ENCODE assay signal across 8 cellular contexts in the genomic region with DNA sequence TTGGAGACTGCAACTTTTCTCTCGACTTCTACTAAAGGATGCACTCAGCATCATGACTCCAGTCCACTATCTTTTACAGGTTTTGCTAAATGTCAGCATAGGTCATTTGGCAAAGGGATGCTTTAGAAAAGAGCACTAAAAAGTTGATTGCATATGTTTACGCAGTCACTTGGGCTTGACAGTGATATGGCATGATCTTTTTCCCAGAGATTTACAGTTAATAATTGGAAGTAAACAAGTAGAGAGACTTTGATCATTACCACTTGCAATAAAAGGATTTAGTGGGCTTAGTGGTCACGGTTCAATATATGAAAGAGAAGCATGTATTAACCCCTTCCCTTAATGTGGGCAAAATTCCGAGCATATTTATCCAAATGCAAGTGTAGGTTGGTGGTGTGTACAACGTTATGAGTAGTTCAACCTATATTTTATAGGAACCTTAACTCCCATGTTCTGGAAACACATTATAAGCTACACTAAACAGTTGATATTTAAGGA. TPM values are rescaled to one million over a fixed set of nuclear protein-coding genes. Genes with fewer than 3 reads are reported as not detected.
DNase-seq lines count a peak whose midpoint lies in the region; ATAC-seq, FAIRE-seq and TF ChIP-seq lines count a peak whose summit lies in the region.

No MANE protein-coding gene starts in this region.

- H3K27me3 ChIP-seq in DND-41 (ENCODE audit: insufficient read depth, low read length, poor library complexity) = peaks cover 29% of the 10 kb centered on the region
- peaks cover 16% of the 10 kb centered on the region for H3K27me3 ChIP-seq in PC-9 (ENCODE audit: insufficient read depth, low read depth)

- H3K9me3 ChIP-seq in DND-41 (ENCODE audit: insufficient read depth, low read length, severe bottlenecking) (peaks cover 3% of the 10 kb centered on the region), PC-9 (ENCODE audit: insufficient read depth, low read depth) (no peaks in the 10 kb centered on the region)

- TF ChIP-seq CTCF in DND-41 (IDR thresholded peaks at IDR 0.05; ENCODE audit: borderline replicate concordance, extremely low read depth, low read length, poor library complexity, severe bottlenecking) (no peak), PC-9 (conservative IDR thresholded peaks at IDR 0.05) (no peak), epithelial cell of proximal tubule (conservative IDR thresholded peaks at IDR 0.05; ENCODE audit: low read depth, low read length) (no peak)

- peaks cover 51% of the 10 kb centered on the region for H3K79me2 ChIP-seq in DND-41 (ENCODE audit: insufficient read depth, low read length)
- H3K79me2 ChIP-seq in PC-9 (ENCODE audit: low read depth) = peaks cover 41% of the 10 kb centered on the region

- no peak for FAIRE-seq in frontal cortex (lab: Jason Lieb, UNC)

- H3K4me3 ChIP-seq in DND-41 (ENCODE audit: low read depth in 1 of 2, low read length in 2 of 2) = peak overlapping the region; percentile 58 to 72; a peak in 3 of 4 replicates
- peak overlapping the region; percentile 75; the same call in 1 of the 2 replicates for H3K4me3 ChIP-seq in PC-9
- H3K4me3 ChIP-seq in epithelial cell of proximal tubule (ENCODE audit: low read depth, low read length) = peak overlapping the region; percentile 67

- no TSS peak for BruUV-seq in PC-9 (replicated peaks; lab: Mats Ljungman, UMichigan)

- ATAC-seq in DND-41 (ENCODE audit: insufficient read depth, low read depth) = no peak

- H3F3A ChIP-seq in PC-9 (ENCODE audit: insufficient read depth, low read depth) = 0 out of 2 replicates have a peak, but pooled peaks cover 3% of the 10 kb centered on the region

- intact Hi-C loops in PC-9 (cut with micrococcal nuclease; ENCODE audit: unreplicated experiment) = loop anchor here (1.0 to 10.0 kb wide), 5 partner anchors 93 to 742 kb away; partner anchors contain the start of gene PIP4K2A

- peaks cover 27% of the 10 kb centered on the region for H4K20me1 ChIP-seq in DND-41 (ENCODE audit: insufficient read depth, low read length)
- H4K20me1 ChIP-seq in PC-9 (ENCODE audit: insufficient read depth) = peaks cover 9% of the 10 kb centered on the region

- H3K9ac ChIP-seq in DND-41 (ENCODE audit: low read depth, low read length) = peak overlapping the region; percentile 63

- DNase-seq in DND-41 (no peak), PC-9 (no peak), epithelial cell of proximal tubule (ENCODE audit: low read depth) (no peak), pons (ENCODE audit: low spot score) (peak; percentile 53), anterior cingulate cortex (lab: John Stamatoyannopoulos, UW) (no peak), NCI-H2029 (lab: John Stamatoyannopoulos, UW) (no peak), frontal cortex (ENCODE audit: low spot score in 2 of 2) (no peak)
- no peak for DNase-seq in activated CD4-positive, alpha-beta T cell treated with anti-CD3 and anti-CD28 coated beads for 1 hour

- peaks cover 71% of the 10 kb centered on the region for H3K4me1 ChIP-seq in DND-41 (ENCODE audit: insufficient read depth, low read length)
- H3K4me1 ChIP-seq in PC-9 (replicated peaks; ENCODE audit: insufficient read depth) = peaks cover 42% of the 10 kb centered on the region

- peak overlapping the region; percentile 73 for H3K4me2 ChIP-seq in DND-41 (ENCODE audit: insufficient read depth, low read length)
- peak overlapping the region; percentile 81 for H3K4me2 ChIP-seq in PC-9

- H3K9me2 ChIP-seq in PC-9 (ENCODE audit: insufficient read depth) = no peaks in the 10 kb centered on the region

- POLR2A ChIA-PET in PC-9 (lab: Charles Lee; ENCODE audit: unreplicated experiment) = interaction anchor here (0.6 kb wide), 1 partner anchor 94 kb away, joined by 4 read pairs; no protein-coding TSS in a partner anchor

- H3K27ac ChIP-seq in DND-41 (ENCODE audit: low read length) (no peak overlapping the region), PC-9 (no peak overlapping the region)

- H3K36me3 ChIP-seq in DND-41 (ENCODE audit: insufficient read depth, low read length) (peaks cover 17% of the 10 kb centered on the region), PC-9 (ENCODE audit: low read depth) (no peaks in the 10 kb centered on the region)

- no peak overlapping the region for H2AFZ ChIP-seq in DND-41 (ENCODE audit: low read depth, low read length)
- H2AFZ ChIP-seq in PC-9 = peak overlapping the region; percentile 70; the same call in 1 of the 2 replicates

- CTCF ChIA-PET in PC-9 (lab: Charles Lee) = no interaction called here

RNA-seq across cellular contexts. Expression of gene BMI1, which starts 1.8 kb away (rescaled TPM):
- total RNA-seq in PC-9 (2021) = 38.8 and 48.4 TPM in 2 replicates
- total RNA-seq in epithelial cell of proximal tubule = 29.6 and 37.2 TPM in 2 replicates
- 129 TPM for total RNA-seq in frontal cortex

RNA-seq across cellular contexts. Expression of gene COMMD3, which starts 6.5 kb away (rescaled TPM):
- 38.1 and 43.5 TPM in 2 replicates for total RNA-seq in PC-9 (2021)
- total RNA-seq in epithelial cell of proximal tubule = 41.7 and 43.8 TPM in 2 replicates
- 65.6 TPM for total RNA-seq in frontal cortex

RNA-seq across cellular contexts. Expression of gene SPAG6, which starts 22.6 kb away (rescaled TPM):
- total RNA-seq in PC-9 (2021) (0.55 TPM in 1 of 2 replicates, not detected in the other), epithelial cell of proximal tubule (0.07 TPM in 1 of 2 replicates, not detected in the other), frontal cortex (0.41 TPM)
